ENCODE assay signal across 19 cellular contexts in the genomic region with DNA sequence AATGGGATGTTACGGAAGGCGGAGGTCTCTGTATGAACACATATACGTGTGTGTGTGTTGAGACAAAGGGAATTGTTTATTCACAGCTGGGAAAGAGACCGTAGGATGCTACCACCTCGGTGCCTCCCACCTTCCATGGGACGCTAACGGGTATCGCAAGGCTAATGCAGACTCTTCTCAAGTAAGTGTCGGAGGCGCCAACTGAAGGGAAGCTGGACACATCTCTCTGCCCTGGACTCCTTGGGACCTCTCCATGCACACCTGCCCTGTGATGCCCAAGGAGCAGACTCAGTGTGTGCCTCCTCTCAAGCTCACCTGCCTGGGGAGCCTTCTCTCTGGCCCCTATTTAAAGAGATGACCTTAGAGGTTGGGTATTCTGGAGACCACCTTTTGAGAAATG.
DNase-seq lines count a peak whose midpoint lies in the region; ATAC-seq and TF ChIP-seq lines count a peak whose summit lies in the region.
"Had no signal": no experiment of that assay in that cellular context is flagged by ENCODE, and none has a peak within 500 bp of the region (broad histone marks: within the 10 kb centered on the region; RNA-seq: fewer than 3 reads in every experiment).

No MANE protein-coding gene starts in this region.

- no peak overlapping the region for H2AFZ ChIP-seq in Karpas-422 (ENCODE audit: low read length)
- no peak overlapping the region for H2AFZ ChIP-seq in SK-N-SH (ENCODE audit: low read depth)
- H2AFZ ChIP-seq: parathyroid adenoma, PC-9 had no signal

- H3K4me1 Mint-ChIP-seq in T-helper 2 cell treated with Interferon-gamma antibody and Interleukin-4, amounts not matched to agents 5 μg/mL and 100 μg/mL, for 36 hours (ENCODE audit: low read depth): peaks cover 28% of the 10 kb centered on the region
- peaks cover 28% of the 10 kb centered on the region for H3K4me1 Mint-ChIP-seq in central memory CD8-positive, alpha-beta T cell
- peaks cover 66% of the 10 kb centered on the region for H3K4me1 Mint-ChIP-seq in neural crest cell
- H3K4me1 Mint-ChIP-seq: endodermal cell had no signal

- H3K4me3 ChIP-seq in Karpas-422 (ENCODE audit: low read length) (no peak overlapping the region), SK-N-SH (ENCODE audit: low read depth in 2 of 2, low read length in 1 of 2) (no peak overlapping the region)
- H3K4me3 ChIP-seq: PC-9 had no signal

- H4K20me1 ChIP-seq in Karpas-422 (ENCODE audit: insufficient read depth, low read depth, low read length): no peaks in the 10 kb centered on the region
- H4K20me1 ChIP-seq in SK-N-SH (ENCODE audit: insufficient read depth): no peaks in the 10 kb centered on the region

- no peak for ATAC-seq in central memory CD8-positive, alpha-beta T cell (replicated peaks; ENCODE audit: extremely low read depth, poor library complexity, severe bottlenecking)

- no peaks in the 10 kb centered on the region for H3K36me3 ChIP-seq in Karpas-422 (ENCODE audit: insufficient read depth, low read length)
- peaks cover 0 to 2% of the 10 kb centered on the region in 2 experiments for H3K36me3 ChIP-seq in SK-N-SH (replicated peaks in 1 of 2; ENCODE audit: control insufficient read depth in 1 of 2, insufficient read depth in 2 of 2, low read length in 1 of 2)
- H3K36me3 ChIP-seq: uterus had no signal

- H3K27ac Mint-ChIP-seq in T-helper 2 cell treated with Interferon-gamma antibody and Interleukin-4, amounts not matched to agents 5 μg/mL and 100 μg/mL, for 36 hours: no peak overlapping the region
- peak overlapping the region; percentile 87 for H3K27ac Mint-ChIP-seq in central memory CD8-positive, alpha-beta T cell (ENCODE audit: low read depth)
- H3K27ac Mint-ChIP-seq in neural crest cell (ENCODE audit: unreplicated experiment): no peak overlapping the region
- H3K27ac Mint-ChIP-seq: endodermal cell had no signal

- peak overlapping the region; percentile 66 for H3K4me2 ChIP-seq in Karpas-422 (ENCODE audit: low read depth, low read length, poor library complexity, severe bottlenecking)
- H3K4me2 ChIP-seq in SK-N-SH: no peak overlapping the region
- H3K4me2 ChIP-seq: PC-9 had no signal

- H3K9me2 ChIP-seq in Karpas-422 (replicated peaks; ENCODE audit: insufficient read depth, low read length): no peaks in the 10 kb centered on the region; the same call in 1 of the 2 replicates
- no peaks in the 10 kb centered on the region for H3K9me2 ChIP-seq in SK-N-SH

- H3K9me3 Mint-ChIP-seq in T-helper 2 cell treated with Interferon-gamma antibody and Interleukin-4, amounts not matched to agents 5 μg/mL and 100 μg/mL, for 36 hours: peaks cover 7% of the 10 kb centered on the region
- H3K9me3 Mint-ChIP-seq in central memory CD8-positive, alpha-beta T cell: no peaks in the 10 kb centered on the region
- no peaks in the 10 kb centered on the region for H3K9me3 Mint-ChIP-seq in neural crest cell
- H3K9me3 Mint-ChIP-seq: endodermal cell had no signal

- TF ChIP-seq CTCF in neural crest cell (conservative IDR thresholded peaks at IDR 0.05) (no peak), SK-N-SH (IDR thresholded peaks at IDR 0.05) (no peak)

- peaks cover 6% of the 10 kb centered on the region for H3K4me1 ChIP-seq in Karpas-422 (ENCODE audit: low read length)
- no peaks in the 10 kb centered on the region; a peak in 1 of 4 replicates for H3K4me1 ChIP-seq in SK-N-SH (ENCODE audit: control insufficient read depth in 1 of 2, insufficient read depth in 2 of 2, low read depth in 1 of 2, low read length in 1 of 2)
- H3K4me1 ChIP-seq: parathyroid adenoma, uterus had no signal

- H3K27me3 ChIP-seq in Karpas-422 (ENCODE audit: low read length) (no peaks in the 10 kb centered on the region), SK-N-SH (ENCODE audit: insufficient read depth) (no peaks in the 10 kb centered on the region)
- H3K27me3 ChIP-seq: uterus had no signal

- 86% methylated on average over 8 of the region's 10 CpGs for WGBS in SK-N-SH (ENCODE audit: low lambda C conversion rate)

- H3K27me3 Mint-ChIP-seq in T-helper 2 cell treated with Interferon-gamma antibody and Interleukin-4, amounts not matched to agents 5 μg/mL and 100 μg/mL, for 36 hours (ENCODE audit: low read depth): no peaks in the 10 kb centered on the region
- peaks cover 13% of the 10 kb centered on the region for H3K27me3 Mint-ChIP-seq in central memory CD8-positive, alpha-beta T cell
- peaks cover 4% of the 10 kb centered on the region for H3K27me3 Mint-ChIP-seq in neural crest cell (ENCODE audit: low read depth)

- H3K79me2 ChIP-seq in Karpas-422 (ENCODE audit: low read length) (no peaks in the 10 kb centered on the region), SK-N-SH (ENCODE audit: insufficient read depth) (no peaks in the 10 kb centered on the region)
- H3K79me2 ChIP-seq: parathyroid adenoma had no signal

- CTCF ChIA-PET in SK-N-SH (lab: Yijun Ruan, JAX): interaction anchor here (0.6 kb wide), 1 partner anchor 105 kb away, joined by 3 read pairs; no protein-coding TSS in a partner anchor

- H3K9me3 ChIP-seq in Karpas-422 (ENCODE audit: low read length): no peaks in the 10 kb centered on the region
- no peaks in the 10 kb centered on the region for H3K9me3 ChIP-seq in SK-N-SH
- H3K9me3 ChIP-seq: uterus had no signal

- DNase-seq in T-helper 2 cell treated with Interferon-gamma antibody and Interleukin-4, amounts not matched to agents 5 μg/mL and 100 μg/mL, for 36 hours (ENCODE audit: low spot score): no peak
- DNase-seq in T-helper 2 cell: no peak
- DNase-seq in Karpas-422: no peak
- no peak for DNase-seq in central memory CD8-positive, alpha-beta T cell (ENCODE audit: low spot score in 2 of 2)
- DNase-seq in neural crest cell (ENCODE audit: low read depth, low spot score): no peak
- no peak for DNase-seq in GOT3 (lab: John Stamatoyannopoulos, UW)
- DNase-seq in GM19238 (ENCODE audit: insufficient read length, low spot score): no peak
- DNase-seq in SK-N-SH: no peak
- DNase-seq: DND-41; endodermal cell; hippocampal formation; kidney glomerular epithelial cell; NCI-H2081 treated with DMSO at 0.1 percent for 48 hours; NCI-H526 treated with DMSO at 0.1 percent for 48 hours; PC-9; stimulated activated naive CD4-positive, alpha-beta T cell treated with Interleukin-2 at 50 U/mL for 16 hours; uterus had no signal

- TF ChIP-seq EP300 in SK-N-SH (IDR thresholded peaks at IDR 0.05; ENCODE audit: borderline replicate concordance in 1 of 2, low read depth in 1 of 2, low read length in 1 of 2): no peak

- no peak overlapping the region for H3K9ac ChIP-seq in Karpas-422 (ENCODE audit: low read length)
- H3K9ac ChIP-seq in SK-N-SH: no peak overlapping the region
- H3K9ac ChIP-seq: parathyroid adenoma had no signal

- TF ChIP-seq RAD21 in SK-N-SH (IDR thresholded peaks at IDR 0.05; ENCODE audit: low read length): no peak

- peak overlapping the region; percentile 91 for H3K4me3 Mint-ChIP-seq in T-helper 2 cell treated with Interferon-gamma antibody and Interleukin-4, amounts not matched to agents 5 μg/mL and 100 μg/mL, for 36 hours
- peak overlapping the region; percentile 84 for H3K4me3 Mint-ChIP-seq in central memory CD8-positive, alpha-beta T cell
- peak overlapping the region; percentile 75 for H3K4me3 Mint-ChIP-seq in neural crest cell
- H3K4me3 Mint-ChIP-seq: endodermal cell had no signal

- H3K27ac ChIP-seq in Karpas-422 (ENCODE audit: low read length): no peak overlapping the region
- H3K27ac ChIP-seq in SK-N-SH (ENCODE audit: low read depth in 2 of 2, low read length in 1 of 2): no peak overlapping the region
- H3K27ac ChIP-seq: parathyroid adenoma, PC-9, uterus had no signal

- POLR2A ChIA-PET in SK-N-SH (lab: Yijun Ruan, JAX): no interaction called here

- H3F3A ChIP-seq in SK-N-SH (replicated peaks; ENCODE audit: insufficient read depth): no peaks in the 10 kb centered on the region

- H3K36me3 Mint-ChIP-seq in T-helper 2 cell treated with Interferon-gamma antibody and Interleukin-4, amounts not matched to agents 5 μg/mL and 100 μg/mL, for 36 hours (ENCODE audit: low read depth): peaks cover 14% of the 10 kb centered on the region
- H3K36me3 Mint-ChIP-seq in central memory CD8-positive, alpha-beta T cell (ENCODE audit: insufficient read depth): peaks cover 4% of the 10 kb centered on the region
- H3K36me3 Mint-ChIP-seq in neural crest cell (ENCODE audit: low read depth): peaks cover 19% of the 10 kb centered on the region
- H3K36me3 Mint-ChIP-seq: CD14-positive monocyte had no signal

TF ChIP-seq in SK-N-SH, 30 proteins besides CTCF, POLR2A, EP300 and RAD21:
- TF ChIP-seq TEAD4 (IDR thresholded peaks at IDR 0.05; ENCODE audit: borderline replicate concordance, insufficient read depth) (no peak), SIN3A (IDR thresholded peaks at IDR 0.05; ENCODE audit: borderline replicate concordance, low read depth, low read length) (no peak)
